Comparison of ENCODE assay signal across 8 cellular contexts in the genomic region with DNA sequence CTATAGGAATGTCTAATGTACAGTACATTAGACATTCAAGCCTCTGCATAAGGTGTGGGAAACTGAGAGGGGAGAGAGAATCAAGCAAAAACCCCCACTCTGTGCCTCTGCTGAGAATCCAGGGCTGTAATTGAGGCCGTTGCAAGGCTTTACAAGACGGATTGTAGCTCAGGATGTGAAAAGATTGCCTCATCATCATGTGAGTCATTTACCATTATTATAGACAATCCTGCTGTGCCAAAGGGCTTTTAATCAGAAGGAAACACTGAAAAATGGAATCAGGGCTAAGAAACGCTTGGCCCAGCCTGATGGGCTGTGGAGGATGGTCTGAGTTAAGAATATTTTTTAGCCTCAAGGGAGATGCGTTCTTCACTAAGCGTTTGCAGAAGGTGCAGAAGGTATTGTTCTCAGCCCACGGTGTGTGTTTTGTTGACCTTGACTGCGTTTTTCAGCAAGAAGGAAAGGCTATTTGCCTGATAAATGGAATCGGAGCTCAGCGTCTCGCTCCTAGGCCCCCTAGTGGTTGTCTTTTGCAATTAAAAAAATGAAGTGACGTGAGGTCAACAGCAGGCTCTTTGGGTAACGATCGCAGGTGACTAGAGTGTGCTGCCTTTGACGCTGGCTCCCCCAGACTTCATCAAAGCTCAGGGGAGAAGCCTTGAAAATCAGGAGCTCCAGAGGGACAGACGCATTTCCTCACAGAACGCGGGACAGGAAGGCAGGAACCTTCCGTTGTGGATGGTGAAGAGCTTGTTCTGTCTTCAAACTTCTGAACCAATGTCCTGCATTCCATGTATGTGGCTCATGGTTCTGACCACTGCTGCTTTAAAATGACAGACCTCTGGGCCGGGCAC. TPM values are rescaled to one million over a fixed set of nuclear protein-coding genes. Genes with fewer than 3 reads are reported as not detected.
DNase-seq lines count a peak whose midpoint lies in the region; ATAC-seq and TF ChIP-seq lines count a peak whose summit lies in the region.

No MANE protein-coding gene starts in this region.

- H3K4me1 ChIP-seq in neutrophil (ENCODE audit: control insufficient read depth in 1 of 2, insufficient read depth in 1 of 2, low read depth in 1 of 2, low read length in 1 of 2) = peaks cover 15 to 20% of the 10 kb centered on the region in 2 experiments
- no peaks in the 10 kb centered on the region for H3K4me1 ChIP-seq in urinary bladder (ENCODE audit: insufficient read depth)

- H3K9me3 Mint-ChIP-seq in IgD-negative memory B cell = no peaks in the 10 kb centered on the region
- H3K9me3 Mint-ChIP-seq in activated T-cell treated with anti-CD3 and anti-CD28 coated beads, Interleukin-2, amount 50 U/mL, for 24 hours = no peaks in the 10 kb centered on the region

- H3K27ac Mint-ChIP-seq in IgD-negative memory B cell = peak overlapping the region; percentile 33 to 74 (median 48)
- H3K27ac Mint-ChIP-seq in activated T-cell treated with anti-CD3 and anti-CD28 coated beads, Interleukin-2, amount 50 U/mL, for 24 hours = peak overlapping the region; percentile 99

- peak overlapping the region; percentile 40 to 92 (median 80) for H3K4me3 Mint-ChIP-seq in IgD-negative memory B cell
- H3K4me3 Mint-ChIP-seq in activated T-cell treated with anti-CD3 and anti-CD28 coated beads, Interleukin-2, amount 50 U/mL, for 24 hours = peak overlapping the region; percentile 72

- WGBS in urinary bladder = 6% methylated on average over 19 of the region's 19 CpGs

- no peaks in the 10 kb centered on the region for H3K36me3 ChIP-seq in neutrophil
- H3K36me3 ChIP-seq in urinary bladder (ENCODE audit: insufficient read depth) = no peaks in the 10 kb centered on the region

- TF ChIP-seq CTCF in AG10803 (conservative IDR thresholded peaks at IDR 0.05; ENCODE audit: low read length) (peak; percentile 79), fibroblast of the aortic adventitia (IDR thresholded peaks at IDR 0.05; ENCODE audit: insufficient read depth, low read length) (peak; percentile 75), neutrophil (IDR thresholded peaks at IDR 0.05) (peak; percentile 74)

- H3K27me3 ChIP-seq in neutrophil = no peaks in the 10 kb centered on the region

- peaks cover 9 to 16% (median 14%) of the 10 kb centered on the region in 3 donors for H3K4me1 Mint-ChIP-seq in IgD-negative memory B cell
- H3K4me1 Mint-ChIP-seq in activated T-cell treated with anti-CD3 and anti-CD28 coated beads, Interleukin-2, amount 50 U/mL, for 24 hours (ENCODE audit: low read depth) = peaks cover 64% of the 10 kb centered on the region

- ATAC-seq in GM19438 (IDR thresholded peaks at IDR 0.05; ENCODE audit: low read depth, unreplicated experiment) = peak; percentile 74

- H3K36me3 Mint-ChIP-seq in IgD-negative memory B cell = peaks cover 2% of the 10 kb centered on the region
- no peaks in the 10 kb centered on the region for H3K36me3 Mint-ChIP-seq in activated T-cell treated with anti-CD3 and anti-CD28 coated beads, Interleukin-2, amount 50 U/mL, for 24 hours (ENCODE audit: low read depth)

- DNase-seq in AG10803 (ENCODE audit: low read depth) (peak; percentile 94), fibroblast of the aortic adventitia (ENCODE audit: low read depth) (peak; percentile 98), NCI-H128 (lab: John Stamatoyannopoulos, UW; ENCODE audit: unreplicated experiment) (no peak)
- peak; percentile 68 for DNase-seq in activated T-cell treated with anti-CD3 and anti-CD28 coated beads, Interleukin-2, amount 50 U/mL, for 24 hours

- H3K4me3 ChIP-seq in AG10803 (ENCODE audit: low read length) = peak overlapping the region; percentile 60
- H3K4me3 ChIP-seq in fibroblast of the aortic adventitia (ENCODE audit: low read depth, low read length) = peak overlapping the region; percentile 64
- peak overlapping the region; percentile 39 to 50 for H3K4me3 ChIP-seq in neutrophil (ENCODE audit: low read depth in 1 of 2, low read length in 1 of 2)
- H3K4me3 ChIP-seq in urinary bladder (ENCODE audit: low read depth, low read length) = no peak overlapping the region

- peak overlapping the region; percentile 27 for H3K27ac ChIP-seq in neutrophil
- H3K27ac ChIP-seq in urinary bladder (ENCODE audit: low read depth) = peak overlapping the region; percentile 40

- no peaks in the 10 kb centered on the region for H3K27me3 Mint-ChIP-seq in IgD-negative memory B cell
- H3K27me3 Mint-ChIP-seq in activated T-cell treated with anti-CD3 and anti-CD28 coated beads, Interleukin-2, amount 50 U/mL, for 24 hours = no peaks in the 10 kb centered on the region

- H3K9me3 ChIP-seq in neutrophil = no peaks in the 10 kb centered on the region

RNA-seq across cellular contexts. Expression of a gene that starts 18.1 kb away (rescaled TPM):
- polyA plus RNA-seq in IgD-negative memory B cell (not detected), urinary bladder (0.04 TPM)
- total RNA-seq in fibroblast of the aortic adventitia (ENCODE audit: low replicate concordance) (0.09 TPM in 1 of 2 replicates, not detected in the other), urinary bladder (not detected)
